ENCODE assay signal across 8 cellular contexts in genomic region chr4:6974138-6974848, GRCh38.
A peak's percentile ranks its signal among the peaks of the same experiment; 100 is the strongest.
DNase-seq lines count a peak whose midpoint lies in the region; ATAC-seq and TF ChIP-seq lines count a peak whose summit lies in the region.

No MANE protein-coding gene starts in this region.

- ATAC-seq in HG03159 (IDR thresholded peaks at IDR 0.05; ENCODE audit: unreplicated experiment): peak; percentile 44
- peak; percentile 92 for ATAC-seq in mucosa of descending colon

- no peaks in the 10 kb centered on the region for H3K36me3 ChIP-seq in mucosa of descending colon (ENCODE audit: low read depth)

- intact Hi-C loops in mucosa of descending colon (cut with DNase I, micrococcal nuclease): loop anchor here (10.0 kb wide), 2 partner anchors 59 to 101 kb away; no protein-coding TSS in a partner anchor

- peaks cover 12% of the 10 kb centered on the region for H3K4me1 ChIP-seq in mucosa of descending colon (ENCODE audit: low read depth)

- no peak overlapping the region for H3K4me3 ChIP-seq in mucosa of descending colon

- no peaks in the 10 kb centered on the region for H3K9me3 ChIP-seq in mucosa of descending colon

- TF ChIP-seq CTCF in mucosa of descending colon (IDR thresholded peaks at IDR 0.05): peak; percentile 97

- DNase-seq in NCI-H187 (lab: John Stamatoyannopoulos, UW): peak; percentile 57 to 69
- DNase-seq in NCI-H187 treated with DMSO at 0.1 percent for 48 hours (lab: John Stamatoyannopoulos, UW): no peak
- peak; percentile 64 for DNase-seq in NOMO-1 treated with DMSO at 0.1 percent for 48 hours (lab: John Stamatoyannopoulos, UW; ENCODE audit: unreplicated experiment)
- DNase-seq in activated CD8-positive, alpha-beta memory T cell treated with anti-CD3 and anti-CD28 coated beads, Interleukin-2, amount 50 U/mL, for 24 hours (ENCODE audit: extremely low read depth): peak; percentile 67
- peak; percentile 94 for DNase-seq in epidermal melanocyte (ENCODE audit: insufficient read length, low spot score)
- peak in 2 of 3 donors; percentile 84 to 91 for DNase-seq in mucosa of descending colon
- peak; percentile 71 for DNase-seq in stimulated activated CD8-positive, alpha-beta memory T cell treated with anti-CD3 and anti-CD28 coated beads, Interleukin-7, amount 100 ng/mL, for 24 hours (ENCODE audit: low read depth)
